In genomic region chr2:9388102-9388735, GRCh38 we compare ENCODE assay signal across 1 cellular context.
TF ChIP-seq lines count a peak whose summit lies in the region.

No MANE protein-coding gene starts in this region.

TF ChIP-seq in HepG2, 621 proteins besides CTCF, POLR2A, EP300 and RAD21 (continued from another document and continues in another):
- TF ChIP-seq KIAA2018 (CRISPR knock-in tag; IDR thresholded peaks at IDR 0.05; ENCODE audit: borderline replicate concordance) = no peak
- TF ChIP-seq, protein P1, sequence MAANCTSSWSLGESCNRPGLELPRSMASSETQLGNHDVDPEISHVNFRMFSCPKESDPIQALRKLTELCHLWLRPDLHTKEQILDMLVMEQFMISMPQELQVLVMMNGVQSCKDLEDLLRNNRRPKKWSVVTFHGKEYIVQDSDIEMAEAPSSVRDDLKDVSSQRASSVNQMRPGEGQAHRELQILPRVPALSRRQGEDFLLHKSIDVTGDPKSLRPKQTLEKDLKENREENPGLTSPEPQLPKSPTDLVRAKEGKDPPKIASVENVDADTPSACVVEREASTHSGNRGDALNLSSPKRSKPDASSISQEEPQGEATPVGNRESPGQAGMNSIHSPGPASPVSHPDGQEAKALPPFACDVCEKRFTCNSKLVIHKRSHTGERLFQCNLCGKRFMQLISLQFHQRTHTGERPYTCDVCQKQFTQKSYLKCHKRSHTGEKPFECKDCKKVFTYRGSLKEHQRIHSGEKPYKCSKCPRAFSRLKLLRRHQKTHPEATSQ (CRISPR knock-in tag; IDR thresholded peaks at IDR 0.05; ENCODE audit: borderline replicate concordance) = peak; percentile 1; the same call in 1 of the 2 replicates
- no peak for TF ChIP-seq MED13 (CRISPR knock-in tag; IDR thresholded peaks at IDR 0.05)
- no peak for TF ChIP-seq ZNF720 (CRISPR knock-in tag; IDR thresholded peaks at IDR 0.05)
- TF ChIP-seq ZMAT3 (CRISPR knock-in tag; conservative IDR thresholded peaks at IDR 0.05) = no peak
- TF ChIP-seq SMYD3 (CRISPR knock-in tag; IDR thresholded peaks at IDR 0.05) = no peak
- no peak for TF ChIP-seq ATF6 (CRISPR knock-in tag; conservative IDR thresholded peaks at IDR 0.05)
- TF ChIP-seq DBP (CRISPR knock-in tag; IDR thresholded peaks at IDR 0.05; ENCODE audit: not compliant biosample characterization) = no peak
- no peak for TF ChIP-seq SALL1 (CRISPR knock-in tag; IDR thresholded peaks at IDR 0.05)
- no peak for TF ChIP-seq ZNF282 (IDR thresholded peaks at IDR 0.05; ENCODE audit: partially characterized antibody)
- no peak for TF ChIP-seq ZNF33A (CRISPR knock-in tag; IDR thresholded peaks at IDR 0.05; ENCODE audit: borderline replicate concordance)
- TF ChIP-seq ZBTB38 (CRISPR knock-in tag; IDR thresholded peaks at IDR 0.05) = peak; percentile 23; the same call in 1 of the 2 replicates
- no peak for TF ChIP-seq FLYWCH1 (CRISPR knock-in tag; IDR thresholded peaks at IDR 0.05)
- TF ChIP-seq NCOR1 (IDR thresholded peaks at IDR 0.05; ENCODE audit: borderline replicate concordance, low read length) = no peak
- TF ChIP-seq ETV6 (CRISPR knock-in tag; conservative IDR thresholded peaks at IDR 0.05) = no peak
- TF ChIP-seq KDM5B (CRISPR knock-in tag; IDR thresholded peaks at IDR 0.05; ENCODE audit: borderline replicate concordance) = no peak
- no peak for TF ChIP-seq MLLT10 (CRISPR knock-in tag; IDR thresholded peaks at IDR 0.05)
- TF ChIP-seq HIVEP1 (CRISPR knock-in tag; IDR thresholded peaks at IDR 0.05) = 0 out of 2 replicates have a peak, but pooled peaks have one; percentile 9
- TF ChIP-seq RBM22 (optimal IDR thresholded peaks at IDR 0.05; ENCODE audit: low read length) = no peak
- no peak for TF ChIP-seq TOE1 (CRISPR knock-in tag; IDR thresholded peaks at IDR 0.05)
- TF ChIP-seq HOXA7 (CRISPR knock-in tag; IDR thresholded peaks at IDR 0.05) = no peak
- peak; percentile 56; the same call in 1 of the 2 replicates for TF ChIP-seq PBX2 (CRISPR knock-in tag; IDR thresholded peaks at IDR 0.05)
- peak; percentile 71; the same call in 1 of the 2 replicates for TF ChIP-seq HNF4G (IDR thresholded peaks at IDR 0.05; ENCODE audit: borderline replicate concordance, low read depth, low read length)
- TF ChIP-seq HNF4G (CRISPR knock-in tag; IDR thresholded peaks at IDR 0.05; ENCODE audit: borderline replicate concordance, low read depth) = no peak
- TF ChIP-seq ZNF234 (CRISPR knock-in tag; conservative IDR thresholded peaks at IDR 0.05) = no peak
- TF ChIP-seq SOX5 (CRISPR knock-in tag; IDR thresholded peaks at IDR 0.05; ENCODE audit: borderline replicate concordance) = peak; percentile 25; the same call in 1 of the 2 replicates
- no peak for TF ChIP-seq ZIK1 (CRISPR knock-in tag; IDR thresholded peaks at IDR 0.05; ENCODE audit: borderline replicate concordance, low read depth)
- TF ChIP-seq GZF1 (CRISPR knock-in tag; IDR thresholded peaks at IDR 0.05) = no peak
- TF ChIP-seq ZNF337 (CRISPR knock-in tag; IDR thresholded peaks at IDR 0.05; ENCODE audit: borderline replicate concordance, low read depth) = no peak
- no peak for TF ChIP-seq HMGXB4 (CRISPR knock-in tag; IDR thresholded peaks at IDR 0.05; ENCODE audit: borderline replicate concordance in 1 of 2, low read depth in 1 of 2)
- TF ChIP-seq ZNF552 (CRISPR knock-in tag; IDR thresholded peaks at IDR 0.05; ENCODE audit: borderline replicate concordance) = no peak
- TF ChIP-seq ZFP41 (CRISPR knock-in tag; IDR thresholded peaks at IDR 0.05; ENCODE audit: borderline replicate concordance) = no peak
- TF ChIP-seq, protein P2, sequence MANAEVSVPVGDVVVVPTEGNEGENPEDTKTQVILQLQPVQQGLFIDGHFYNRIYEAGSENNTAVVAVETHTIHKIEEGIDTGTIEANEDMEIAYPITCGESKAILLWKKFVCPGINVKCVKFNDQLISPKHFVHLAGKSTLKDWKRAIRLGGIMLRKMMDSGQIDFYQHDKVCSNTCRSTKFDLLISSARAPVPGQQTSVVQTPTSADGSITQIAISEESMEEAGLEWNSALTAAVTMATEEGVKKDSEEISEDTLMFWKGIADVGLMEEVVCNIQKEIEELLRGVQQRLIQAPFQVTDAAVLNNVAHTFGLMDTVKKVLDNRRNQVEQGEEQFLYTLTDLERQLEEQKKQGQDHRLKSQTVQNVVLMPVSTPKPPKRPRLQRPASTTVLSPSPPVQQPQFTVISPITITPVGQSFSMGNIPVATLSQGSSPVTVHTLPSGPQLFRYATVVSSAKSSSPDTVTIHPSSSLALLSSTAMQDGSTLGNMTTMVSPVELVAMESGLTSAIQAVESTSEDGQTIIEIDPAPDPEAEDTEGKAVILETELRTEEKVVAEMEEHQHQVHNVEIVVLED (CRISPR knock-in tag; IDR thresholded peaks at IDR 0.05; ENCODE audit: borderline replicate concordance) = no peak
- TF ChIP-seq NR2F2 (IDR thresholded peaks at IDR 0.05; ENCODE audit: borderline replicate concordance, low read depth) = peak; percentile 17; the same call in 1 of the 2 replicates
- TF ChIP-seq MTF2 (CRISPR knock-in tag; IDR thresholded peaks at IDR 0.05; ENCODE audit: borderline replicate concordance) = 0 out of 2 replicates have a peak, but pooled peaks have one; percentile 36
- TF ChIP-seq, protein P3, sequence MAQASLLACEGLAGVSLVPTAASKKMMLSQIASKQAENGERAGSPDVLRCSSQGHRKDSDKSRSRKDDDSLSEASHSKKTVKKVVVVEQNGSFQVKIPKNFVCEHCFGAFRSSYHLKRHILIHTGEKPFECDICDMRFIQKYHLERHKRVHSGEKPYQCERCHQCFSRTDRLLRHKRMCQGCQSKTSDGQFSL (CRISPR knock-in tag; IDR thresholded peaks at IDR 0.05) = 0 out of 2 replicates have a peak, but pooled peaks have one; percentile 53
- no peak for TF ChIP-seq NFKB2 (CRISPR knock-in tag; IDR thresholded peaks at IDR 0.05; ENCODE audit: borderline replicate concordance)
- TF ChIP-seq, protein P4, sequence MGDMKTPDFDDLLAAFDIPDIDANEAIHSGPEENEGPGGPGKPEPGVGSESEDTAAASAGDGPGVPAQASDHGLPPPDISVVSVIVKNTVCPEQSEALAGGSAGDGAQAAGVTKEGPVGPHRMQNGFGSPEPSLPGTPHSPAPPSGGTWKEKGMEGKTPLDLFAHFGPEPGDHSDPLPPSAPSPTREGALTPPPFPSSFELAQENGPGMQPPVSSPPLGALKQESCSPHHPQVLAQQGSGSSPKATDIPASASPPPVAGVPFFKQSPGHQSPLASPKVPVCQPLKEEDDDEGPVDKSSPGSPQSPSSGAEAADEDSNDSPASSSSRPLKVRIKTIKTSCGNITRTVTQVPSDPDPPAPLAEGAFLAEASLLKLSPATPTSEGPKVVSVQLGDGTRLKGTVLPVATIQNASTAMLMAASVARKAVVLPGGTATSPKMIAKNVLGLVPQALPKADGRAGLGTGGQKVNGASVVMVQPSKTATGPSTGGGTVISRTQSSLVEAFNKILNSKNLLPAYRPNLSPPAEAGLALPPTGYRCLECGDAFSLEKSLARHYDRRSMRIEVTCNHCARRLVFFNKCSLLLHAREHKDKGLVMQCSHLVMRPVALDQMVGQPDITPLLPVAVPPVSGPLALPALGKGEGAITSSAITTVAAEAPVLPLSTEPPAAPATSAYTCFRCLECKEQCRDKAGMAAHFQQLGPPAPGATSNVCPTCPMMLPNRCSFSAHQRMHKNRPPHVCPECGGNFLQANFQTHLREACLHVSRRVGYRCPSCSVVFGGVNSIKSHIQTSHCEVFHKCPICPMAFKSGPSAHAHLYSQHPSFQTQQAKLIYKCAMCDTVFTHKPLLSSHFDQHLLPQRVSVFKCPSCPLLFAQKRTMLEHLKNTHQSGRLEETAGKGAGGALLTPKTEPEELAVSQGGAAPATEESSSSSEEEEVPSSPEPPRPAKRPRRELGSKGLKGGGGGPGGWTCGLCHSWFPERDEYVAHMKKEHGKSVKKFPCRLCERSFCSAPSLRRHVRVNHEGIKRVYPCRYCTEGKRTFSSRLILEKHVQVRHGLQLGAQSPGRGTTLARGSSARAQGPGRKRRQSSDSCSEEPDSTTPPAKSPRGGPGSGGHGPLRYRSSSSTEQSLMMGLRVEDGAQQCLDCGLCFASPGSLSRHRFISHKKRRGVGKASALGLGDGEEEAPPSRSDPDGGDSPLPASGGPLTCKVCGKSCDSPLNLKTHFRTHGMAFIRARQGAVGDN (CRISPR knock-in tag; IDR thresholded peaks at IDR 0.05) = peak; percentile 33
